Comparison of ENCODE assay signal across 12 cellular contexts in genomic region chr20:36848677-36849076, GRCh38. TPM values are rescaled to one million over a fixed set of nuclear protein-coding genes. Genes with fewer than 3 reads are reported as not detected.
A peak's percentile ranks its signal among the peaks of the same experiment; 100 is the strongest.
DNase-seq lines count a peak whose midpoint lies in the region; ATAC-seq and TF ChIP-seq lines count a peak whose summit lies in the region.
"Had no signal": no experiment of that assay in that cellular context is flagged by ENCODE, and none has a peak within 500 bp of the region (broad histone marks: within the 10 kb centered on the region; RNA-seq: fewer than 3 reads in every experiment).

No MANE protein-coding gene starts in this region.

- H3K27ac Mint-ChIP-seq in brain: peak overlapping the region in 4 of 5 experiments; percentile 28 to 94 (median 80)
- H3K27ac Mint-ChIP-seq: activated naive CD8-positive, alpha-beta T cell treated with anti-CD3 and anti-CD28 coated beads, Interleukin-2, amount 10 ng/mL, durations not matched to agents 7 days and 5 days had no signal

- H3K4me1 ChIP-seq in lung (ENCODE audit: control insufficient read depth in 2 of 2, insufficient read depth in 2 of 2, low read length in 2 of 2) (peaks cover 5 to 19% of the 10 kb centered on the region in 2 donors), subcutaneous abdominal adipose tissue (ENCODE audit: control insufficient read depth in 5 of 5, insufficient read depth in 5 of 5, low read length in 5 of 5) (peaks cover 11 to 70% (median 53%) of the 10 kb centered on the region in 5 donors)

- H3K27me3 ChIP-seq in GM06990 (replicated peaks; ENCODE audit: control insufficient read depth, insufficient read depth, low read length) (no peaks in the 10 kb centered on the region), lung (ENCODE audit: control insufficient read depth, insufficient read depth) (no peaks in the 10 kb centered on the region), subcutaneous abdominal adipose tissue (ENCODE audit: control insufficient read depth in 5 of 5, insufficient read depth in 4 of 5, low read length in 5 of 5) (no peaks in the 10 kb centered on the region)

- H3K4me1 Mint-ChIP-seq in brain: peaks cover 40% of the 10 kb centered on the region

- H3K9me3 Mint-ChIP-seq in brain: peaks cover 0 to 13% (median 9%) of the 10 kb centered on the region in 5 experiments
- H3K9me3 Mint-ChIP-seq: activated naive CD8-positive, alpha-beta T cell treated with anti-CD3 and anti-CD28 coated beads, Interleukin-2, amount 10 ng/mL, durations not matched to agents 7 days and 5 days had no signal

- no peak overlapping the region for H3K9ac ChIP-seq in subcutaneous abdominal adipose tissue (ENCODE audit: low read length in 5 of 5)

- H3K27me3 Mint-ChIP-seq in brain: no peaks in the 10 kb centered on the region
- H3K27me3 Mint-ChIP-seq: activated naive CD8-positive, alpha-beta T cell treated with anti-CD3 and anti-CD28 coated beads, Interleukin-2, amount 10 ng/mL, durations not matched to agents 7 days and 5 days had no signal

- ATAC-seq in lung (ENCODE audit: insufficient read depth, low FRiP score) (no peak), GM19467 (IDR thresholded peaks at IDR 0.05; ENCODE audit: unreplicated experiment) (no peak)

- H3K4me3 ChIP-seq in GM06990 (replicated peaks; ENCODE audit: low read depth, low read length): no peak overlapping the region
- H3K4me3 ChIP-seq in lung: no peak overlapping the region
- H3K4me3 ChIP-seq in subcutaneous abdominal adipose tissue (ENCODE audit: low read depth in 1 of 5, low read length in 5 of 5): no peak overlapping the region

- H3K27ac ChIP-seq in lung (ENCODE audit: low read depth in 1 of 2, low read length in 1 of 2): peak overlapping the region; percentile 75 to 94
- H3K27ac ChIP-seq in subcutaneous abdominal adipose tissue (ENCODE audit: low read depth, low read length): peak overlapping the region; percentile 83

- TF ChIP-seq CTCF in GM06990 (IDR thresholded peaks at IDR 0.05; ENCODE audit: insufficient read depth, low read length, poor library complexity, severe bottlenecking): no peak
- no peak for TF ChIP-seq CTCF in brain (conservative IDR thresholded peaks at IDR 0.05)
- no peak for TF ChIP-seq CTCF in lung (IDR thresholded peaks at IDR 0.05; ENCODE audit: control extremely low read depth, extremely low read depth)

- no peak for TF ChIP-seq POLR2A in erythroblast (IDR thresholded peaks at IDR 0.05; ENCODE audit: low read length)

- H3K9me3 ChIP-seq in lung (ENCODE audit: control insufficient read depth in 2 of 2, insufficient read depth in 1 of 2, low read length in 1 of 2) (no peaks in the 10 kb centered on the region), subcutaneous abdominal adipose tissue (ENCODE audit: control insufficient read depth in 5 of 5, low read length in 5 of 5) (peaks cover 0 to 3% (median 2%) of the 10 kb centered on the region in 5 donors)

- DNase-seq in GM06990 (ENCODE audit: extremely low read depth, insufficient read length): peak; percentile 61
- no peak for DNase-seq in lung (ENCODE audit: low spot score)
- DNase-seq in erythroblast (lab: John Stamatoyannopoulos, UW): no peak
- DNase-seq in germinal center (ENCODE audit: low spot score): no peak
- DNase-seq in SKM-1 (lab: John Stamatoyannopoulos, UW; ENCODE audit: unreplicated experiment): no peak
- DNase-seq: activated naive CD8-positive, alpha-beta T cell treated with anti-CD3 and anti-CD28 coated beads, Interleukin-2, amount 10 ng/mL, durations not matched to agents 7 days and 5 days; COR-L47; NCI-H1930; T-helper 2 cell had no signal

- H3K36me3 Mint-ChIP-seq in brain: peaks cover 43% of the 10 kb centered on the region
- H3K36me3 Mint-ChIP-seq: activated naive CD8-positive, alpha-beta T cell treated with anti-CD3 and anti-CD28 coated beads, Interleukin-2, amount 10 ng/mL, durations not matched to agents 7 days and 5 days had no signal

- H3K36me3 ChIP-seq in GM06990 (ENCODE audit: control insufficient read depth, insufficient read depth, low read length) (no peaks in the 10 kb centered on the region), lung (ENCODE audit: control insufficient read depth in 2 of 2, insufficient read depth in 2 of 2, low read length in 2 of 2) (no peaks in the 10 kb centered on the region), subcutaneous abdominal adipose tissue (ENCODE audit: control insufficient read depth in 5 of 5, insufficient read depth in 5 of 5, low read length in 5 of 5) (peaks cover 0 to 3% (median 0%) of the 10 kb centered on the region in 5 donors)

- peak overlapping the region in 1 of 5 experiments; percentile 9 for H3K4me3 Mint-ChIP-seq in brain
- H3K4me3 Mint-ChIP-seq: activated naive CD8-positive, alpha-beta T cell treated with anti-CD3 and anti-CD28 coated beads, Interleukin-2, amount 10 ng/mL, durations not matched to agents 7 days and 5 days had no signal

RNA-seq across cellular contexts. Expression of gene TLDC2, which starts 27.3 kb away (rescaled TPM):
- not detected for polyA plus RNA-seq in brain (ENCODE audit: insufficient read depth, low read depth, low replicate concordance)
- total RNA-seq in lung: under 1 TPM; 0.23 to 0.67 TPM
- under 1 TPM; 0.07 to 0.12 TPM for polyA plus RNA-seq in lung
- total RNA-seq: activated naive CD8-positive, alpha-beta T cell treated with anti-CD3 and anti-CD28 coated beads, Interleukin-2, amount 10 ng/mL, durations not matched to agents 7 days and 5 days had no signal
